In the genomic region with DNA sequence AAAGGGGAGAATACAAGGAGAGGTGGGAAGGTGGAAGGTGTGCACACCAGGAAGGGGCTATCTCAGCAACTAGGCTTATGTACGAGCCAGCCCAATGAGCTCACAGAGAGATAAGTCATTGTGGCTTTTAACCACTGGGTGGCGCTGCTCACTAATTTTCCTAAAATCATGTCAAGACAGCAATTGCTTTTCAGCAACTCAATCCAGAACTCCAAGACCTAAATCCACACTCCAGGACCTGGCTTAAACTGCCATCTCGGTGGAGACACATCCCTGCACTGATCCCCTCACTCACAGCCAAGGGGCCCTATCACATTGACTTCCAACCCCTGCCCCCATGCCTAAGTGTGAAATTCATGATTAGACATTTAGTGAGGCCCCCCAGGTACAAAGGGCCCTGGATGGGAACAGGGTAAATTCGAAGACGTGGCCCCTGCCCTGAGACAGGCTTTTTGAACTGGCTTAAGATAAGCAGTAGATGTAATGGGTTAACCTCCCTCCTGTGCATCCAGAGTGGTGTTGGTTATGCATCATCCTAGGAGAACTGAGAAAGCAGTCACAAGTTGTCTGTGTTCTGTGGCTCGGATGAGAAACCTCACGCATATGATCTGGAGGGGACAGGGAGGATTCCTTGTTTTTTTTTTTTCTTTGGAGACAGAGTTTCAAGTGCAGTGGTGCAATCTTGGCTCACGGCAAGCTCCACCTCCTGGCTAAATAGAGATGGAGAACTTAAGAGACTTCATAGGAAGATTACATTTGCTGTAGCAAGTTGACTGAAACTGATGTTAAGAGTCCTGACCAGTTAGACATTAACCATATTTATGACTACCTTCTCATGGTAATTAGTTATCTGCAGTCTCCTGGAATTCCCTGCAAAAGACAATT, we compare ENCODE assay signal across 8 cellular contexts. TPM values are rescaled to one million over a fixed set of nuclear protein-coding genes. Genes with fewer than 3 reads are reported as not detected.
A peak's percentile ranks its signal among the peaks of the same experiment; 100 is the strongest.
DNase-seq lines count a peak whose midpoint lies in the region; ATAC-seq, FAIRE-seq and TF ChIP-seq lines count a peak whose summit lies in the region.

No MANE protein-coding gene starts in this region.

- H3K4me2 ChIP-seq in endothelial cell of umbilical vein (ENCODE audit: insufficient read depth, low read length), result no peak overlapping the region

- H3K36me3 ChIP-seq in BJ (ENCODE audit: control insufficient read depth, insufficient read depth, low read length) (no peaks in the 10 kb centered on the region), endothelial cell of umbilical vein (ENCODE audit: control insufficient read depth in 2 of 2, extremely low read depth in 1 of 2, insufficient read depth in 2 of 2, low read length in 2 of 2) (no peaks in the 10 kb centered on the region), mucosa of descending colon (ENCODE audit: low read depth) (no peaks in the 10 kb centered on the region)

- TF ChIP-seq POLR2A in endothelial cell of umbilical vein (IDR thresholded peaks at IDR 0.05; ENCODE audit: low read depth, low read length), result no peak

- H3K9me3 Mint-ChIP-seq in activated CD8-positive, alpha-beta memory T cell treated with anti-CD3 and anti-CD28 coated beads, Interleukin-2, amount 10 ng/mL, durations not matched to agents 7 days and 5 days (ENCODE audit: low read depth), result no peaks in the 10 kb centered on the region

- TF ChIP-seq CTCF in BJ (IDR thresholded peaks at IDR 0.05; ENCODE audit: insufficient read depth, low read depth, low read length) (peak; percentile 78), HFF-Myc (IDR thresholded peaks at IDR 0.05; ENCODE audit: low read depth, low read length, missing control alignments) (peak; percentile 78), endothelial cell of umbilical vein (IDR thresholded peaks at IDR 0.05; ENCODE audit: extremely low read depth in 1 of 2, insufficient read depth in 1 of 2, low read depth in 1 of 2, low read length in 2 of 2) (peak; percentile 69 to 76), mucosa of descending colon (IDR thresholded peaks at IDR 0.05) (peak; percentile 51)

- dilution Hi-C loops in endothelial cell of umbilical vein (cut with MboI; ENCODE audit: extremely low pct_ligation_motif_present, low sequenced_read_pairs), result no loop called here

- H3K9me3 ChIP-seq in endothelial cell of umbilical vein (replicated peaks; ENCODE audit: control insufficient read depth, insufficient read depth, low read length) (no peaks in the 10 kb centered on the region), mucosa of descending colon (no peaks in the 10 kb centered on the region)

- no peaks in the 10 kb centered on the region for H4K20me1 ChIP-seq in endothelial cell of umbilical vein (replicated peaks; ENCODE audit: control insufficient read depth, extremely low read depth, insufficient read depth, low read length)

- H3K4me1 Mint-ChIP-seq in activated CD8-positive, alpha-beta memory T cell treated with anti-CD3 and anti-CD28 coated beads, Interleukin-2, amount 10 ng/mL, durations not matched to agents 7 days and 5 days, result peaks cover 27% of the 10 kb centered on the region

- BruUV-seq in endothelial cell of umbilical vein (replicated peaks; lab: Mats Ljungman, UMichigan), result no TSS peak

- H3K9me1 ChIP-seq in endothelial cell of umbilical vein (replicated peaks; ENCODE audit: control insufficient read depth, extremely low read depth, insufficient read depth, low read length), result no peaks in the 10 kb centered on the region

- no peak overlapping the region for H3K27ac ChIP-seq in endothelial cell of umbilical vein (ENCODE audit: insufficient read depth, low read depth, low read length)

- peak overlapping the region; percentile 33 for H2AFZ ChIP-seq in endothelial cell of umbilical vein (ENCODE audit: low read depth, low read length)

- FAIRE-seq in endothelial cell of umbilical vein (lab: Jason Lieb, UNC), result no peak

- no peak overlapping the region for H3K4me3 Mint-ChIP-seq in activated CD8-positive, alpha-beta memory T cell treated with anti-CD3 and anti-CD28 coated beads, Interleukin-2, amount 10 ng/mL, durations not matched to agents 7 days and 5 days

- H3K9ac ChIP-seq in endothelial cell of umbilical vein (replicated peaks; ENCODE audit: extremely low read depth, insufficient read depth, low read length), result no peak overlapping the region

- CTCF ChIA-PET in BJ (lab: Yijun Ruan, JAX) (interaction anchor here (0.7 to 3.9 kb wide), 21 partner anchors 8 to 1406 kb away, joined by 3 to 16 read pairs (median 4); a partner anchor contains a TSS), endothelial cell of umbilical vein (lab: Charles Lee) (interaction anchor here (0.6 to 13.0 kb wide), 48 partner anchors 9 to 1227 kb away, joined by 3 to 467 read pairs (median 5); a partner anchor contains a TSS)
- CTCF ChIA-PET in activated CD8-positive, alpha-beta memory T cell treated with anti-CD3 and anti-CD28 coated beads, Interleukin-2, amount 10 ng/mL, durations not matched to agents 7 days and 5 days (lab: Charles Lee), result interaction anchor here (0.6 to 16.0 kb wide), 43 partner anchors 8 to 513 kb away, joined by 3 to 465 read pairs (median 4); a partner anchor contains a TSS

- no peaks in the 10 kb centered on the region for H3K79me2 ChIP-seq in endothelial cell of umbilical vein (ENCODE audit: control insufficient read depth, insufficient read depth, low read length)

- intact Hi-C loops in endothelial cell of umbilical vein (cut with micrococcal nuclease) (loop anchor here (1.0 kb wide), 4 partner anchors 40 to 180 kb away; no protein-coding TSS in a partner anchor), mucosa of descending colon (cut with DNase I, micrococcal nuclease) (loop anchor here in 1 of 2 donors (10.0 kb wide), 2 partner anchors 105 to 175 kb away; no protein-coding TSS in a partner anchor), posterior vena cava (cut with DNase I) (loop anchor here (5.0 to 10.0 kb wide), 3 partner anchors 178 to 515 kb away; a partner anchor contains a TSS)

- ATAC-seq in activated CD8-positive, alpha-beta memory T cell treated with anti-CD3 and anti-CD28 coated beads, Interleukin-2, amount 10 ng/mL, durations not matched to agents 7 days and 5 days, result peak; percentile 81
- ATAC-seq in mucosa of descending colon, result peak; percentile 88

- peak overlapping the region; percentile 44 for H3K27ac Mint-ChIP-seq in activated CD8-positive, alpha-beta memory T cell treated with anti-CD3 and anti-CD28 coated beads, Interleukin-2, amount 10 ng/mL, durations not matched to agents 7 days and 5 days

- H3K36me3 Mint-ChIP-seq in activated CD8-positive, alpha-beta memory T cell treated with anti-CD3 and anti-CD28 coated beads, Interleukin-2, amount 10 ng/mL, durations not matched to agents 7 days and 5 days, result no peaks in the 10 kb centered on the region

- DNase-seq in BJ (ENCODE audit: low read depth), result peak; percentile 10
- DNase-seq in HFF-Myc (ENCODE audit: extremely low read depth, low read depth), result peak; percentile 53
- DNase-seq in NCI-H82 treated with DMSO at 0.1 percent for 48 hours (lab: John Stamatoyannopoulos, UW; ENCODE audit: unreplicated experiment), result peak; percentile 60
- DNase-seq in activated CD8-positive, alpha-beta memory T cell treated with anti-CD3 and anti-CD28 coated beads, Interleukin-2, amount 10 ng/mL, durations not matched to agents 7 days and 5 days, result peak; percentile 89
- DNase-seq in endothelial cell of umbilical vein (ENCODE audit: low read depth, low spot score), result peak; percentile 85
- peak in 2 of 3 donors; percentile 59 to 93 for DNase-seq in mucosa of descending colon
- DNase-seq in stimulated activated CD8-positive, alpha-beta memory T cell treated with anti-CD3 and anti-CD28 coated beads, Interleukin-4, amount 100 ng/mL, for 4 hours (ENCODE audit: low read depth in 2 of 2, low spot score in 1 of 2), result peak; percentile 47 to 54
- no peak for DNase-seq in posterior vena cava (ENCODE audit: low spot score)

- POLR2A ChIA-PET in BJ (lab: Charles Lee) (no interaction called here), endothelial cell of umbilical vein (lab: Charles Lee) (interaction anchor here (0.6 kb wide), 1 partner anchor 103 kb away, joined by 3 read pairs; no protein-coding TSS in a partner anchor)

- H3K27me3 ChIP-seq in BJ (ENCODE audit: control insufficient read depth, insufficient read depth, low read length), result peaks cover 2% of the 10 kb centered on the region
- H3K27me3 ChIP-seq in endothelial cell of umbilical vein (ENCODE audit: control insufficient read depth in 2 of 2, insufficient read depth in 2 of 2, low read length in 2 of 2), result no peaks in the 10 kb centered on the region

- H3K4me1 ChIP-seq in endothelial cell of umbilical vein (ENCODE audit: control insufficient read depth, extremely low read depth, insufficient read depth, low read length) (peaks cover 32% of the 10 kb centered on the region), mucosa of descending colon (ENCODE audit: low read depth) (peaks cover 12% of the 10 kb centered on the region)

- H3K27me3 Mint-ChIP-seq in activated CD8-positive, alpha-beta memory T cell treated with anti-CD3 and anti-CD28 coated beads, Interleukin-2, amount 10 ng/mL, durations not matched to agents 7 days and 5 days, result no peaks in the 10 kb centered on the region

- H3K4me3 ChIP-seq in BJ (ENCODE audit: low read depth, low read length) (no peak overlapping the region), HFF-Myc (replicated peaks; ENCODE audit: low read depth, low read length) (no peak overlapping the region), endothelial cell of umbilical vein (replicated peaks in 1 of 3; ENCODE audit: insufficient read depth in 1 of 3, low read depth in 1 of 3, low read length in 3 of 3) (no peak overlapping the region), mucosa of descending colon (no peak overlapping the region)

RNA-seq across cellular contexts. Expression of a gene that starts 11.5 kb away (rescaled TPM):
- polyA plus RNA-seq in BJ (2011; rRNA removed) (not detected in 2 replicates), endothelial cell of umbilical vein (0.18 TPM in 1 of 2 replicates, not detected in the other)
- not detected in 2 replicates for polyA minus RNA-seq in BJ (2011; rRNA and poly(A)+ RNA removed)
- total RNA-seq in activated CD8-positive, alpha-beta memory T cell treated with anti-CD3 and anti-CD28 coated beads, Interleukin-2, amount 10 ng/mL, durations not matched to agents 7 days and 5 days, result not detected
- total RNA-seq in endothelial cell of umbilical vein (0.51 and 0.55 TPM in 2 replicates), mucosa of descending colon (under 1 TPM in 2 of 3 donors, not detected in 1; 0.20 to 0.44 TPM), posterior vena cava (under 1 TPM in 1 of 2 donors, not detected in 1; 0.69 TPM)
- polyA plus RNA-seq in endothelial cell of umbilical vein (2011; cell fraction: cytosol; rRNA removed), result 0.16 TPM in 1 of 2 replicates, not detected in the other
- 0.43 and 0.84 TPM in 2 replicates for polyA plus RNA-seq in endothelial cell of umbilical vein (2011; cell fraction: nucleus; rRNA removed)
- polyA plus RNA-seq in endothelial cell of umbilical vein (2012), result 0.70 and 2.2 TPM in 2 replicates
- not detected in 2 replicates for polyA minus RNA-seq in endothelial cell of umbilical vein
- not detected for polyA minus RNA-seq in endothelial cell of umbilical vein (2011; cell fraction: cytosol; rRNA and poly(A)+ RNA removed)
- 0.58 TPM in 1 of 2 replicates, not detected in the other for polyA minus RNA-seq in endothelial cell of umbilical vein (2011; cell fraction: nucleus; rRNA and poly(A)+ RNA removed)

RNA-seq across cellular contexts. Expression of a gene that starts 16.7 kb away (rescaled TPM):
- polyA plus RNA-seq in BJ (2011; rRNA removed), result not detected in 2 replicates
- polyA minus RNA-seq in BJ (2011; rRNA and poly(A)+ RNA removed), result not detected in 2 replicates
- not detected for total RNA-seq in activated CD8-positive, alpha-beta memory T cell treated with anti-CD3 and anti-CD28 coated beads, Interleukin-2, amount 10 ng/mL, durations not matched to agents 7 days and 5 days
- 9.5 and 21.3 TPM in 2 replicates for total RNA-seq in endothelial cell of umbilical vein
- polyA plus RNA-seq in endothelial cell of umbilical vein, result 25.8 and 29.8 TPM in 2 replicates
- 25.5 and 26.7 TPM in 2 replicates for polyA plus RNA-seq in endothelial cell of umbilical vein (2011; cell fraction: cytosol; rRNA removed)
- polyA plus RNA-seq in endothelial cell of umbilical vein (2011; cell fraction: nucleus; rRNA removed), result 5.4 and 9.4 TPM in 2 replicates
- 186 and 728 TPM in 2 replicates for polyA plus RNA-seq in endothelial cell of umbilical vein (2012)
- 15.9 and 20.1 TPM in 2 replicates for polyA minus RNA-seq in endothelial cell of umbilical vein
- polyA minus RNA-seq in endothelial cell of umbilical vein (2011; cell fraction: cytosol; rRNA and poly(A)+ RNA removed), result not detected
- 2.5 and 4.2 TPM in 2 replicates for polyA minus RNA-seq in endothelial cell of umbilical vein (2011; cell fraction: nucleus; rRNA and poly(A)+ RNA removed)
- 1 to 10 TPM; 4.0 to 7.2 (median 6.2) TPM for total RNA-seq in mucosa of descending colon
- 100 to 1,000 TPM in 1 of 2 donors, 10 to 100 TPM in 1; 22.6 to 104 TPM for total RNA-seq in posterior vena cava

RNA-seq across cellular contexts. Expression of a gene that starts 26.3 kb away (rescaled TPM):
- polyA plus RNA-seq in BJ (2011; rRNA removed), result not detected in 2 replicates
- not detected in 2 replicates for polyA minus RNA-seq in BJ (2011; rRNA and poly(A)+ RNA removed)
- not detected for total RNA-seq in activated CD8-positive, alpha-beta memory T cell treated with anti-CD3 and anti-CD28 coated beads, Interleukin-2, amount 10 ng/mL, durations not matched to agents 7 days and 5 days
- total RNA-seq in endothelial cell of umbilical vein, result not detected in 2 replicates
- not detected in 2 replicates for polyA plus RNA-seq in endothelial cell of umbilical vein
- polyA plus RNA-seq in endothelial cell of umbilical vein (2011; cell fraction: cytosol; rRNA removed), result not detected in 2 replicates
- not detected in 2 replicates for polyA plus RNA-seq in endothelial cell of umbilical vein (2011; cell fraction: nucleus; rRNA removed)
- polyA plus RNA-seq in endothelial cell of umbilical vein (2012), result not detected in 2 replicates
- polyA minus RNA-seq in endothelial cell of umbilical vein, result not detected in 2 replicates
- polyA minus RNA-seq in endothelial cell of umbilical vein (2011; cell fraction: cytosol; rRNA and poly(A)+ RNA removed), result not detected
- polyA minus RNA-seq in endothelial cell of umbilical vein (2011; cell fraction: nucleus; rRNA and poly(A)+ RNA removed), result not detected in 2 replicates
- not detected for total RNA-seq in mucosa of descending colon
- total RNA-seq in posterior vena cava, result not detected

RNA-seq across cellular contexts. Expression of a gene that starts 31.6 kb away (rescaled TPM):
- polyA plus RNA-seq in BJ (2011; rRNA removed) (not detected in 2 replicates), endothelial cell of umbilical vein (not detected in 2 replicates)
- polyA minus RNA-seq in BJ (2011; rRNA and poly(A)+ RNA removed), result not detected in 2 replicates
- total RNA-seq in activated CD8-positive, alpha-beta memory T cell treated with anti-CD3 and anti-CD28 coated beads, Interleukin-2, amount 10 ng/mL, durations not matched to agents 7 days and 5 days, result not detected
- total RNA-seq in endothelial cell of umbilical vein (not detected in 2 replicates), mucosa of descending colon (10 to 100 TPM; 19.8 to 79.4 (median 59.7) TPM), posterior vena cava (not detected)
- not detected in 2 replicates for polyA plus RNA-seq in endothelial cell of umbilical vein (2011; cell fraction: cytosol; rRNA removed)
- polyA plus RNA-seq in endothelial cell of umbilical vein (2011; cell fraction: nucleus; rRNA removed), result not detected in 2 replicates
- not detected in 2 replicates for polyA plus RNA-seq in endothelial cell of umbilical vein (2012)
- not detected in 2 replicates for polyA minus RNA-seq in endothelial cell of umbilical vein
- polyA minus RNA-seq in endothelial cell of umbilical vein (2011; cell fraction: cytosol; rRNA and poly(A)+ RNA removed), result not detected
- not detected in 2 replicates for polyA minus RNA-seq in endothelial cell of umbilical vein (2011; cell fraction: nucleus; rRNA and poly(A)+ RNA removed)

RNA-seq across cellular contexts. Expression of a gene that starts 39.2 kb away (rescaled TPM):
- polyA plus RNA-seq in BJ (2011; rRNA removed) (0.17 and 0.20 TPM in 2 replicates), endothelial cell of umbilical vein (0.12 and 0.21 TPM in 2 replicates)
- 0.38 TPM in 1 of 2 replicates, not detected in the other for polyA minus RNA-seq in BJ (2011; rRNA and poly(A)+ RNA removed)
- 10 to 100 TPM; 13.5 to 18.5 TPM for total RNA-seq in activated CD8-positive, alpha-beta memory T cell treated with anti-CD3 and anti-CD28 coated beads, Interleukin-2, amount 10 ng/mL, durations not matched to agents 7 days and 5 days
- total RNA-seq in endothelial cell of umbilical vein (0.46 TPM in 1 of 2 replicates, not detected in the other), mucosa of descending colon (1 to 10 TPM in 2 of 3 donors, not detected in 1; 1.3 to 3.1 TPM), posterior vena cava (not detected)
- 0.08 and 0.31 TPM in 2 replicates for polyA plus RNA-seq in endothelial cell of umbilical vein (2011; cell fraction: cytosol; rRNA removed)
- polyA plus RNA-seq in endothelial cell of umbilical vein (2011; cell fraction: nucleus; rRNA removed), result 0.09 and 0.55 TPM in 2 replicates
- not detected in 2 replicates for polyA plus RNA-seq in endothelial cell of umbilical vein (2012)
- 0.45 TPM in 1 of 2 replicates, not detected in the other for polyA minus RNA-seq in endothelial cell of umbilical vein
- 1.3 TPM for polyA minus RNA-seq in endothelial cell of umbilical vein (2011; cell fraction: cytosol; rRNA and poly(A)+ RNA removed)
- polyA minus RNA-seq in endothelial cell of umbilical vein (2011; cell fraction: nucleus; rRNA and poly(A)+ RNA removed), result not detected in 2 replicates

Comparison
In these comparisons a context has a peak if more than half of its experiments do, and no peak if none do; other contexts are left out.
1. RNA of a gene that starts 16.7 kb away (total RNA-seq): 22.6 to 104 TPM in posterior vena cava, 9.5 to 21.3 TPM in endothelial cell of umbilical vein and 4.0 to 7.2 TPM in mucosa of descending colon; not detected in activated CD8-positive, alpha-beta memory T cell treated with anti-CD3 and anti-CD28 coated beads, Interleukin-2, amount 10 ng/mL, durations not matched to agents 7 days and 5 days; every median in the first group is over 4 times any median in the second.
2. Peak in every context shown above with its lines, with median percentiles within 50 percentile points of each other: CTCF ChIP-seq.